ENCODE assay signal across 34 cellular contexts in the genomic region with DNA sequence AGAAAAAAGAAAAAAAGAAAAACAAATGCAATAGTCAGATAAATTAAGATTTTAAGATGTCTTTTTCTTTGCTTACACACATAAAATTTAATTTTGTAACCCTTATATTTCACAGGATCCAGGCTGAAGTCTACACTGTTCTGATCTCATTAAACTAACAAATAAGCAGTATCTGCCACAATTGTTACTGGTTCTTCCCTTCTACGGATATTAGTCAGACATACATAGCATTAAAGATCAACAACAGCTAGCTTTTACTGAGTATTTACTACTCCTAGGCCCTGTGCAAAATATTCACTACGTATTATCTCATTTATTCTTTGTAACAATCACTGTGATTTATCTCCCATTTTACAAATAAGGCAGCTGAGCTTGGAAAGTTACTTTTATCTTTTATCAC.
"Had no signal": no experiment of that assay in that cellular context is flagged by ENCODE, and none has a peak within 500 bp of the region (broad histone marks: within the 10 kb centered on the region; RNA-seq: fewer than 3 reads in every experiment).

No MANE protein-coding gene starts in this region.

- H3K4me3 Mint-ChIP-seq: activated CD4-positive, alpha-beta T cell treated with anti-CD3 and anti-CD28 coated beads for 36 hours; activated CD4-positive, alpha-beta T cell treated with anti-CD3 and anti-CD28 coated beads, Interleukin-2, amount 10 ng/mL, durations not matched to agents 7 days and 5 days; activated CD8-positive, alpha-beta T cell treated with anti-CD3 and anti-CD28 coated beads, Interleukin-2, amount 10 ng/mL, durations not matched to agents 7 days and 5 days; activated naive CD4-positive, alpha-beta T cell treated with anti-CD3 and anti-CD28 coated beads, Interleukin-2, amount 50 U/mL, for 24 hours; activated naive CD8-positive, alpha-beta T cell treated with anti-CD3 and anti-CD28 coated beads, Interleukin-2, amount 10 ng/mL, durations not matched to agents 7 days and 5 days; activated T-cell treated with anti-CD3 and anti-CD28 coated beads, Interleukin-2, amount 50 U/mL, for 24 hours; central memory CD8-positive, alpha-beta T cell; T-helper 1 cell treated with Interleukin-12 subunit alpha and Interleukin-12 subunit beta and Interleukin-4 antibody, amounts not matched to agents 30 μg/mL and 1 μg/mL, for 36 hours; T-helper 2 cell treated with Interferon-gamma antibody and Interleukin-4, amounts not matched to agents 5 μg/mL and 100 μg/mL, for 36 hours; WTC11 had no signal

- H3K4me3 ChIP-seq: ascending aorta, cardiac muscle cell, MG63, Peyer's patch, SJSA1 had no signal

- H3K9me3 Mint-ChIP-seq: activated CD4-positive, alpha-beta T cell treated with anti-CD3 and anti-CD28 coated beads, Interleukin-2, amount 10 ng/mL, durations not matched to agents 7 days and 5 days; activated naive CD4-positive, alpha-beta T cell treated with anti-CD3 and anti-CD28 coated beads, Interleukin-2, amount 50 U/mL, for 24 hours; activated naive CD8-positive, alpha-beta T cell treated with anti-CD3 and anti-CD28 coated beads, Interleukin-2, amount 10 ng/mL, durations not matched to agents 7 days and 5 days; activated T-cell treated with anti-CD3 and anti-CD28 coated beads, Interleukin-2, amount 50 U/mL, for 24 hours; activated T-helper 2 cell treated with anti-CD3 and anti-CD28 coated beads, Interferon-gamma antibody, Interleukin-2, Interleukin-4, amounts not matched to agents 10 μg/mL and 5 μg/mL and 100 μg/mL, durations not matched to agents 14 hours and 24 hours and 36 hours; central memory CD8-positive, alpha-beta T cell; T-helper 1 cell treated with Interleukin-12 subunit alpha and Interleukin-12 subunit beta and Interleukin-4 antibody, amounts not matched to agents 30 μg/mL and 1 μg/mL, for 36 hours; T-helper 2 cell treated with Interferon-gamma antibody and Interleukin-4, amounts not matched to agents 5 μg/mL and 100 μg/mL, for 36 hours had no signal

- H3K9me2 ChIP-seq: SK-N-SH had no signal

- H3K27me3 ChIP-seq: ascending aorta, cardiac muscle cell, MG63, Peyer's patch, SJSA1 had no signal

- H3K27ac Mint-ChIP-seq: activated CD4-positive, alpha-beta T cell treated with anti-CD3 and anti-CD28 coated beads for 36 hours; activated CD4-positive, alpha-beta T cell treated with anti-CD3 and anti-CD28 coated beads, Interleukin-2, amount 10 ng/mL, durations not matched to agents 7 days and 5 days; activated CD8-positive, alpha-beta T cell treated with anti-CD3 and anti-CD28 coated beads, Interleukin-2, amount 10 ng/mL, durations not matched to agents 7 days and 5 days; activated naive CD4-positive, alpha-beta T cell treated with anti-CD3 and anti-CD28 coated beads, Interleukin-2, amount 50 U/mL, for 24 hours; activated naive CD8-positive, alpha-beta T cell treated with anti-CD3 and anti-CD28 coated beads, Interleukin-2, amount 10 ng/mL, durations not matched to agents 7 days and 5 days; activated T-cell treated with anti-CD3 and anti-CD28 coated beads, Interleukin-2, amount 50 U/mL, for 24 hours; activated T-helper 2 cell treated with anti-CD3 and anti-CD28 coated beads, Interferon-gamma antibody, Interleukin-2, Interleukin-4, amounts not matched to agents 10 μg/mL and 5 μg/mL and 100 μg/mL, durations not matched to agents 14 hours and 24 hours and 36 hours; T-helper 1 cell treated with Interleukin-12 subunit alpha and Interleukin-12 subunit beta and Interleukin-4 antibody, amounts not matched to agents 30 μg/mL and 1 μg/mL, for 36 hours; T-helper 2 cell treated with Interferon-gamma antibody and Interleukin-4, amounts not matched to agents 5 μg/mL and 100 μg/mL, for 36 hours had no signal

- H3K27ac ChIP-seq: ascending aorta, cardiac muscle cell, Peyer's patch, SJSA1 had no signal

- H3K27me3 Mint-ChIP-seq: activated CD4-positive, alpha-beta T cell treated with anti-CD3 and anti-CD28 coated beads for 36 hours; activated CD4-positive, alpha-beta T cell treated with anti-CD3 and anti-CD28 coated beads, Interleukin-2, amount 10 ng/mL, durations not matched to agents 7 days and 5 days; activated naive CD4-positive, alpha-beta T cell treated with anti-CD3 and anti-CD28 coated beads, Interleukin-2, amount 50 U/mL, for 24 hours; activated naive CD8-positive, alpha-beta T cell treated with anti-CD3 and anti-CD28 coated beads, Interleukin-2, amount 10 ng/mL, durations not matched to agents 7 days and 5 days; activated T-cell treated with anti-CD3 and anti-CD28 coated beads, Interleukin-2, amount 50 U/mL, for 24 hours had no signal

- H3K9me3 ChIP-seq: ascending aorta, MG63, Peyer's patch, SJSA1, SK-N-SH had no signal

- H3K36me3 ChIP-seq: ascending aorta, cardiac muscle cell, MG63, Peyer's patch had no signal

- H3K9ac ChIP-seq: SK-N-SH had no signal

- H3K4me2 ChIP-seq: SK-N-SH had no signal

- DNase-seq: activated CD4-positive, alpha-beta T cell treated with anti-CD3 and anti-CD28 coated beads for 36 hours; activated CD4-positive, alpha-beta T cell treated with anti-CD3 and anti-CD28 coated beads, Interleukin-2, amount 10 ng/mL, durations not matched to agents 7 days and 5 days; activated CD4-positive, alpha-beta T cell treated with anti-CD3 and anti-CD28 coated beads, Interleukin-2, amount 50 U/mL, for 48 hours; activated CD8-positive, alpha-beta T cell treated with anti-CD3 and anti-CD28 coated beads, Interleukin-2, amount 10 ng/mL, durations not matched to agents 7 days and 5 days; activated gamma-delta T cell; activated naive CD4-positive, alpha-beta T cell treated with Interleukin-2 at 50 U/mL for 16 hours; activated naive CD8-positive, alpha-beta T cell treated with anti-CD3 and anti-CD28 coated beads, Interleukin-2, amount 10 ng/mL, durations not matched to agents 7 days and 5 days; activated T-cell treated with anti-CD3 and anti-CD28 coated beads, Interleukin-2, amount 50 U/mL, for 24 hours; amygdala; Kasumi-1; MG63; NCI-H1048; NCI-H1105 treated with DMSO at 0.1 percent for 48 hours; NCI-H1436; NCI-H1694; NCI-H1930; NCI-H345; NCI-H526; NCI-H748 treated with DMSO at 0.1 percent for 48 hours; NK-92 treated with Interleukin-12 subunit alpha and Interleukin-12 subunit beta, amount 100 ng/mL, for 24 hours; PC-3; Peyer's patch; RPMI8226; SHP77 treated with DMSO at 0.1 percent for 48 hours; SK-N-SH had no signal
